1 cellular context compared by ENCODE assay signal in genomic region chr17:72590382-72590781, GRCh38.
TF ChIP-seq lines count a peak whose summit lies in the region.

No MANE protein-coding gene starts in this region.

TF ChIP-seq in GM23338, 12 proteins besides CTCF, POLR2A, EP300 and RAD21 (continued from another document):
- TF ChIP-seq REST (IDR thresholded peaks at IDR 0.05; ENCODE audit: unreplicated experiment) (no peak), ETS1 (IDR thresholded peaks at IDR 0.05) (no peak), ZNF331 (CRISPR knock-in tag; IDR thresholded peaks at IDR 0.05; ENCODE audit: low read depth) (no peak), EZH2 (IDR thresholded peaks at IDR 0.05; ENCODE audit: low read depth, unreplicated experiment) (no peak), JUNB (IDR thresholded peaks at IDR 0.05; ENCODE audit: unreplicated experiment) (no peak), CREB1 (CRISPR knock-in tag; IDR thresholded peaks at IDR 0.05; ENCODE audit: low read depth) (no peak), NANOG (IDR thresholded peaks at IDR 0.05; ENCODE audit: borderline replicate concordance) (no peak), POLR2AphosphoS5 (IDR thresholded peaks at IDR 0.05; ENCODE audit: low read depth) (no peak), ZNF114 (CRISPR knock-in tag; IDR thresholded peaks at IDR 0.05) (no peak), EZH2phosphoT487 (IDR thresholded peaks at IDR 0.05; ENCODE audit: unreplicated experiment) (no peak), STAT1 (IDR thresholded peaks at IDR 0.05; ENCODE audit: unreplicated experiment) (no peak)
